ENCODE assay signal across 10 cellular contexts in genomic region chr12:124368421-124369032, GRCh38.
DNase-seq lines count a peak whose midpoint lies in the region; ATAC-seq and TF ChIP-seq lines count a peak whose summit lies in the region.
"Had no signal": no experiment of that assay in that cellular context is flagged by ENCODE, and none has a peak within 500 bp of the region (broad histone marks: within the 10 kb centered on the region; RNA-seq: fewer than 3 reads in every experiment).

No MANE protein-coding gene starts in this region.

- H3K27ac ChIP-seq in gastrocnemius medialis: peak overlapping the region; percentile 93 to 98 (median 97)

- TF ChIP-seq CTCF in BE2C (IDR thresholded peaks at IDR 0.05; ENCODE audit: low read depth, low read length) (peak; percentile 17; the same call in 1 of the 2 replicates), gastrocnemius medialis (IDR thresholded peaks at IDR 0.05 in 4 of 5, conservative IDR thresholded peaks at IDR 0.05 in 1 of 5) (no peak)

- no peak overlapping the region for H3K4me3 ChIP-seq in BE2C (ENCODE audit: low read depth, low read length)
- no peak overlapping the region for H3K4me3 ChIP-seq in adipocyte (ENCODE audit: low read length)
- H3K4me3 ChIP-seq in gastrocnemius medialis: no peak overlapping the region

- H3K36me3 ChIP-seq in BE2C (peaks cover 59% of the 10 kb centered on the region), adipocyte (ENCODE audit: control insufficient read depth, insufficient read depth, low read length, severe bottlenecking) (peaks cover 51% of the 10 kb centered on the region), gastrocnemius medialis (peaks cover 0 to 13% of the 10 kb centered on the region in 2 donors)

- H3K4me1 ChIP-seq in BE2C: peaks cover 16% of the 10 kb centered on the region
- peaks cover 34% of the 10 kb centered on the region for H3K4me1 ChIP-seq in adipocyte (ENCODE audit: control insufficient read depth, insufficient read depth, low read length)
- H3K4me1 ChIP-seq in gastrocnemius medialis: peaks cover 83 to 90% of the 10 kb centered on the region in 2 donors

- peak overlapping the region; percentile 74 for H3K9ac ChIP-seq in adipocyte (ENCODE audit: low read length)

- no peaks in the 10 kb centered on the region for H3K27me3 ChIP-seq in BE2C
- H3K27me3 ChIP-seq in adipocyte (replicated peaks; ENCODE audit: control insufficient read depth, insufficient read depth, low read length): no peaks in the 10 kb centered on the region
- H3K27me3 ChIP-seq in gastrocnemius medialis: no peaks in the 10 kb centered on the region

- in situ Hi-C loops in gastrocnemius medialis (cut with MboI; ENCODE audit: low sequenced_read_pairs in 4 of 4): loop anchor here in 3 of 4 donors (25.0 kb wide), 2 partner anchors 94 to 394 kb away; no protein-coding TSS in a partner anchor

- ATAC-seq in gastrocnemius medialis: peak in 1 of 2 donors; percentile 0
- ATAC-seq in HG03457 (IDR thresholded peaks at IDR 0.05; ENCODE audit: unreplicated experiment): no peak

- no peak for DNase-seq in BE2C
- DNase-seq in adipocyte (ENCODE audit: low read depth): no peak
- DNase-seq in globus pallidus (ENCODE audit: low spot score): peak; percentile 59
- no peak for DNase-seq in gastrocnemius medialis
- no peak for DNase-seq in SW 1271 (lab: John Stamatoyannopoulos, UW)
- no peak for DNase-seq in NCI-H2081 treated with DMSO at 0.1 percent for 48 hours (lab: John Stamatoyannopoulos, UW)
- DNase-seq in DMS114 treated with DMSO at 0.1 percent for 48 hours (lab: John Stamatoyannopoulos, UW; ENCODE audit: unreplicated experiment): no peak
- DNase-seq: NCI-H1048, T-helper 9 cell had no signal

- TF ChIP-seq POLR2A in gastrocnemius medialis (IDR thresholded peaks at IDR 0.05): no peak

- intact Hi-C loops in gastrocnemius medialis (cut with DNase I; ENCODE audit: low total_unique reads): loop anchor here (1.0 to 5.0 kb wide), 5 partner anchors 19 to 198 kb away; partner anchors contain the start of gene NCOR2

- H3K9me3 ChIP-seq in BE2C (no peaks in the 10 kb centered on the region), adipocyte (ENCODE audit: control insufficient read depth, low read length) (no peaks in the 10 kb centered on the region), gastrocnemius medialis (no peaks in the 10 kb centered on the region)
